10 cellular contexts compared by ENCODE assay signal in genomic region chr22:24289781-24290181, GRCh38. TPM values are rescaled to one million over a fixed set of nuclear protein-coding genes. Genes with fewer than 3 reads are reported as not detected.
DNase-seq lines count a peak whose midpoint lies in the region; ATAC-seq, FAIRE-seq and TF ChIP-seq lines count a peak whose summit lies in the region.
"Had no signal": no experiment of that assay in that cellular context is flagged by ENCODE, and none has a peak within 500 bp of the region (broad histone marks: within the 10 kb centered on the region; RNA-seq: fewer than 3 reads in every experiment).

No MANE protein-coding gene starts in this region.

- ATAC-seq in GM21515 (IDR thresholded peaks at IDR 0.05; ENCODE audit: unreplicated experiment): no peak
- ATAC-seq in activated T-cell treated with anti-CD3 and anti-CD28 coated beads, Interleukin-2, amount 50 U/mL, for 72 hours (replicated peaks in 1 of 2): no peak
- ATAC-seq: stimulated activated naive CD8-positive, alpha-beta T cell treated with anti-CD3 and anti-CD28 coated beads, Interleukin-15, amount 100 ng/mL, for 72 hours had no signal

- H3K27ac ChIP-seq in GM23248: peak overlapping the region; percentile 69
- H3K27ac ChIP-seq in kidney (ENCODE audit: low read depth in 2 of 2, low read length in 2 of 2): peak overlapping the region; percentile 26 to 62
- peak overlapping the region in 4 of 5 donors; percentile 54 to 71 (median 62) for H3K27ac ChIP-seq in stomach

- no peak overlapping the region for H2AFZ ChIP-seq in GM23248

- no peaks in the 10 kb centered on the region for H3K9me2 ChIP-seq in GM23248 (ENCODE audit: insufficient read depth)

- H3K4me1 ChIP-seq in GM23248 (ENCODE audit: insufficient read depth) (peaks cover 49% of the 10 kb centered on the region), kidney (ENCODE audit: control insufficient read depth in 1 of 2, insufficient read depth in 1 of 2, low read depth in 1 of 2, low read length in 2 of 2) (peaks cover 24 to 35% of the 10 kb centered on the region in 2 donors), stomach (peaks cover 18 to 80% (median 52%) of the 10 kb centered on the region in 4 donors)

- H3K27me3 ChIP-seq in GM23248 (replicated peaks; ENCODE audit: insufficient read depth): no peaks in the 10 kb centered on the region
- no peaks in the 10 kb centered on the region for H3K27me3 ChIP-seq in stomach

- peak overlapping the region; percentile 38 for H3K9ac ChIP-seq in GM23248
- peak overlapping the region in 1 of 2 donors; percentile 38 for H3K9ac ChIP-seq in kidney (ENCODE audit: low read length in 2 of 2)

- no peaks in the 10 kb centered on the region for H4K20me1 ChIP-seq in GM23248 (ENCODE audit: insufficient read depth)

- H3K9me3 Mint-ChIP-seq in activated T-cell treated with anti-CD3 and anti-CD28 coated beads, Interleukin-2, amount 50 U/mL, for 72 hours: no peaks in the 10 kb centered on the region
- H3K9me3 Mint-ChIP-seq: stimulated activated naive CD8-positive, alpha-beta T cell treated with anti-CD3 and anti-CD28 coated beads, Interleukin-15, amount 100 ng/mL, for 72 hours had no signal

- DNase-seq in GM23248 (peak; percentile 57), astrocyte of the cerebellum (ENCODE audit: low read depth) (no peak), kidney (no peak), stomach (no peak), lower leg skin (ENCODE audit: low spot score in 2 of 2) (no peak)
- DNase-seq in stimulated activated CD4-positive, alpha-beta T cell treated with anti-CD3 and anti-CD28 coated beads, Interleukin-12 subunit alpha, Interleukin-12 subunit beta, amount 100 ng/mL, for 4 hours: no peak
- DNase-seq in activated T-cell treated with anti-CD3 and anti-CD28 coated beads, Interleukin-2, amount 50 U/mL, for 72 hours: no peak
- DNase-seq: SIG-M5; stimulated activated naive CD8-positive, alpha-beta T cell treated with anti-CD3 and anti-CD28 coated beads, Interleukin-15, amount 100 ng/mL, for 72 hours had no signal

- H3K4me1 Mint-ChIP-seq in activated T-cell treated with anti-CD3 and anti-CD28 coated beads, Interleukin-2, amount 50 U/mL, for 72 hours (ENCODE audit: low read depth): peaks cover 41% of the 10 kb centered on the region

- intact Hi-C loops in kidney (cut with DNase I): no loop called here
- intact Hi-C loops in stomach (cut with DNase I; ENCODE audit: low total_unique reads): no loop called here
- intact Hi-C loops in lower leg skin (cut with DNase I; ENCODE audit: low total_unique reads): no loop called here

- H3K36me3 Mint-ChIP-seq in activated T-cell treated with anti-CD3 and anti-CD28 coated beads, Interleukin-2, amount 50 U/mL, for 72 hours (ENCODE audit: insufficient read depth in 2 of 2): no peaks in the 10 kb centered on the region

- no peak for TF ChIP-seq CTCF in astrocyte of the cerebellum (IDR thresholded peaks at IDR 0.05; ENCODE audit: low read depth, low read length, missing control alignments)
- no peak for TF ChIP-seq CTCF in kidney (IDR thresholded peaks at IDR 0.05; ENCODE audit: borderline replicate concordance, extremely low read depth, insufficient read depth)
- no peak for TF ChIP-seq CTCF in stomach (IDR thresholded peaks at IDR 0.05)
- TF ChIP-seq CTCF in lower leg skin (IDR thresholded peaks at IDR 0.05): no peak

- in situ Hi-C loops in GM23248 (cut with MboI) (no loop called here), astrocyte of the cerebellum (cut with HindIII; ENCODE audit: low sequenced_read_pairs) (no loop called here)

- no peak for FAIRE-seq in kidney (lab: Jason Lieb, UNC)

- peak overlapping the region; percentile 55 for H3K4me3 ChIP-seq in GM23248
- peak overlapping the region; percentile 5 for H3K4me3 ChIP-seq in astrocyte of the cerebellum (ENCODE audit: low read depth, low read length)
- H3K4me3 ChIP-seq in kidney (ENCODE audit: low read length in 2 of 2): peak overlapping the region in 1 of 2 donors; percentile 1
- H3K4me3 ChIP-seq in stomach: no peak overlapping the region
- no peak overlapping the region for H3K4me3 ChIP-seq in lower leg skin (ENCODE audit: low read depth, poor library complexity, severe bottlenecking)

- H3K27me3 Mint-ChIP-seq in activated T-cell treated with anti-CD3 and anti-CD28 coated beads, Interleukin-2, amount 50 U/mL, for 72 hours (ENCODE audit: low read depth): no peaks in the 10 kb centered on the region
- H3K27me3 Mint-ChIP-seq: stimulated activated naive CD8-positive, alpha-beta T cell treated with anti-CD3 and anti-CD28 coated beads, Interleukin-15, amount 100 ng/mL, for 72 hours had no signal

- peaks cover 80% of the 10 kb centered on the region for H3K79me2 ChIP-seq in GM23248 (ENCODE audit: insufficient read depth)

- no peaks in the 10 kb centered on the region for H3K9me3 ChIP-seq in GM23248 (ENCODE audit: low read depth)
- H3K9me3 ChIP-seq in kidney (ENCODE audit: control insufficient read depth in 1 of 2, low read length in 2 of 2): no peaks in the 10 kb centered on the region
- H3K9me3 ChIP-seq in stomach: no peaks in the 10 kb centered on the region

- WGBS in GM23248 (ENCODE audit: low coverage in 1 of 2, low lambda C conversion rate in 2 of 2, missing lambda C conversion rate in 2 of 2), 2 experiments: 5 to 7% methylated on average over 4 of the region's 4 CpGs
- 23 to 39% (median 28%) methylated on average over 4 of the region's 4 CpGs for WGBS in stomach, 5 donors
- 44 to 54% methylated on average over 4 of the region's 4 CpGs for WGBS in lower leg skin, 2 donors

- H3K36me3 ChIP-seq in GM23248 (ENCODE audit: low read depth) (no peaks in the 10 kb centered on the region), kidney (ENCODE audit: control insufficient read depth in 1 of 2, insufficient read depth in 2 of 2, low read length in 2 of 2) (no peaks in the 10 kb centered on the region), stomach (no peaks in the 10 kb centered on the region)

- H3K4me2 ChIP-seq in GM23248 (ENCODE audit: unreplicated experiment): peak overlapping the region; percentile 71

- peaks cover 46% of the 10 kb centered on the region for H3F3A ChIP-seq in GM23248 (ENCODE audit: insufficient read depth)

- TF ChIP-seq EP300 in stomach (IDR thresholded peaks at IDR 0.05): no peak

- TF ChIP-seq POLR2A in stomach (IDR thresholded peaks at IDR 0.05) (no peak), lower leg skin (IDR thresholded peaks at IDR 0.05) (no peak)

- H3K27ac Mint-ChIP-seq in activated T-cell treated with anti-CD3 and anti-CD28 coated beads, Interleukin-2, amount 50 U/mL, for 72 hours: no peak overlapping the region

- H3K4me3 Mint-ChIP-seq in activated T-cell treated with anti-CD3 and anti-CD28 coated beads, Interleukin-2, amount 50 U/mL, for 72 hours: no peak overlapping the region
- H3K4me3 Mint-ChIP-seq: stimulated activated naive CD8-positive, alpha-beta T cell treated with anti-CD3 and anti-CD28 coated beads, Interleukin-15, amount 100 ng/mL, for 72 hours had no signal

RNA-seq across cellular contexts. Expression of gene SPECC1L, which starts 19.1 kb away (rescaled TPM):
- 34.0 and 39.1 TPM in 2 replicates for total RNA-seq in GM23248 (2014; rRNA removed; shearing (Covaris generic))
- 21.1 and 23.9 TPM in 2 replicates for polyA plus RNA-seq in GM23248 (2016; fragmentation: Nextera tagmentation; extraction: Ambion mirVana)
- 65.8 TPM for total RNA-seq in kidney
- polyA plus RNA-seq in kidney (ENCODE audit: insufficient read depth, low read depth, low replicate concordance): 11.1 TPM
- 10 to 100 TPM; 19.0 to 53.1 (median 32.7) TPM for total RNA-seq in stomach
- polyA plus RNA-seq in stomach: 1 to 10 TPM; 6.0 to 8.5 (median 6.1) TPM
- total RNA-seq in lower leg skin: 10 to 100 TPM; 17.6 to 30.6 (median 23.3) TPM
- total RNA-seq in activated T-cell treated with anti-CD3 and anti-CD28 coated beads, Interleukin-2, amount 50 U/mL, for 72 hours: 10 to 100 TPM; 59.4 to 61.8 TPM

RNA-seq across cellular contexts. Expression of gene GGT5, which starts 44.9 kb away (rescaled TPM):
- total RNA-seq in GM23248 (2014; rRNA removed; shearing (Covaris generic)): 0.38 and 1.3 TPM in 2 replicates
- polyA plus RNA-seq in GM23248 (2016; fragmentation: Nextera tagmentation; extraction: Ambion mirVana) (5.0 and 5.1 TPM in 2 replicates), kidney (ENCODE audit: insufficient read depth, low read depth, low replicate concordance) (63.2 TPM), stomach (10 to 100 TPM; 17.0 to 22.6 (median 18.2) TPM)
- total RNA-seq in kidney (103 TPM), stomach (10 to 100 TPM in 4 of 5 donors, 1 to 10 TPM in 1; 9.9 to 48.8 (median 29.0) TPM), lower leg skin (10 to 100 TPM in 3 of 4 donors, 1 to 10 TPM in 1; 9.7 to 54.4 (median 15.3) TPM)
- total RNA-seq in activated T-cell treated with anti-CD3 and anti-CD28 coated beads, Interleukin-2, amount 50 U/mL, for 72 hours: under 1 TPM in 1 of 2 donors, not detected in 1; 0.37 TPM

Comparison
In these comparisons a context has a peak if more than half of its experiments do, and no peak if none do; other contexts are left out.
1. H3K4me3 ChIP-seq: peak in GM23248 (single experiment) and astrocyte of the cerebellum (single experiment); none in stomach (0 of 4) and lower leg skin (single experiment).
2. Peak in every context shown above with its lines, with median percentiles within 50 percentile points of each other: H3K27ac ChIP-seq.